Comparison of ENCODE assay signal across 10 cellular contexts in the genomic region with DNA sequence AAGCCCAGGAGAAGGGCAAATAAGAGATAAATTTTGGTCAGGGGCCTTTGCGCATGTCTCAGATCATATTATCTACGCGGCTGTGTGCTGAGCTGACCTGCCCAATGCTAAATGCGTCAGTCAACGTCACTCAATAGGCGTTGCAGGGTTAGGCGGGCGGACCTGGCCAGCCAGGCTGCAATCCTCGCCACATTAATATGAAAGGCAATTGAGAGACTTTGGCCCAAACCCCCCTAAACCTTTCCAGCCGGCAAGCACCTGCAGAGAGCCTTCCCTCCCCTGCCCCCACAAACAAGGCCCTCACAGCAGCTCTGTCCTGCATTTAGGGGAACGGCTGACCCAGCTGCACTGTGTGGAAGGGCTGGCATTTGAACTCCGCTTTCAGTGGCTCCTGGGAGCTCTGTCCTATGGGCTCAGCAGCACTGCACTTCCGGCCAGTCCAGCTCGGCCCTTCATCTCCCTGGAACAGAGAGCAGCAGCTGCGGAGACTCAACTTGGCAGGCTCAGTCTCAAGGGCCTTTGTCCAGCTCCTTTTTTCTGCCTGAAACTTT.
DNase-seq lines count a peak whose midpoint lies in the region; ATAC-seq and TF ChIP-seq lines count a peak whose summit lies in the region.
"Had no signal": no experiment of that assay in that cellular context is flagged by ENCODE, and none has a peak within 500 bp of the region (broad histone marks: within the 10 kb centered on the region; RNA-seq: fewer than 3 reads in every experiment).

No MANE protein-coding gene starts in this region.

- H3K4me1 ChIP-seq in right cardiac atrium (ENCODE audit: control insufficient read depth, insufficient read depth, low read length), result peaks cover 23% of the 10 kb centered on the region

- H3K4me3 ChIP-seq in AG04450 (ENCODE audit: low read depth, low read length) (no peak overlapping the region), astrocyte of the spinal cord (ENCODE audit: low read depth, low read length) (no peak overlapping the region), right cardiac atrium (ENCODE audit: low read length) (no peak overlapping the region)

- POLR2A ChIA-PET in AG04450 (lab: Yijun Ruan, JAX), result interaction anchor here (0.7 to 1.5 kb wide), 7 partner anchors 8 to 134 kb away, joined by 3 to 6 read pairs (median 3); partner anchors contain the start of gene AFAP1

- H3K9me3 ChIP-seq in AG04450 (ENCODE audit: control insufficient read depth, insufficient read depth, low read length), result peaks cover 17% of the 10 kb centered on the region
- H3K9me3 ChIP-seq in right cardiac atrium (ENCODE audit: control insufficient read depth, low read length), result no peaks in the 10 kb centered on the region

- WGBS in right cardiac atrium, result 40% methylated on average over 15 of the region's 15 CpGs

- CTCF ChIA-PET in AG04450 (lab: Charles Lee), result interaction anchor here (3.0 to 8.9 kb wide), 4 partner anchors 13 to 181 kb away, joined by 14 to 164 read pairs (median 48); partner anchors contain the start of gene AFAP1

- intact Hi-C loops in right cardiac atrium (cut with DNase I), result loop anchor here in 2 of 4 donors (5.0 to 10.0 kb wide), 3 partner anchors 36 to 129 kb away; partner anchors contain the start of gene AFAP1 (in 2 of the 2)

- no peak for DNase-seq in AG04450 (ENCODE audit: low read depth, low spot score)
- peak; percentile 68 for DNase-seq in astrocyte of the spinal cord (ENCODE audit: low read depth, low spot score)
- DNase-seq in right cardiac atrium, result peak; percentile 89 to 96 (median 93)
- peak; percentile 37 for DNase-seq in occipital lobe (lab: John Stamatoyannopoulos, UW)
- DNase-seq in NCI-H1105 (lab: John Stamatoyannopoulos, UW), result no peak
- no peak for DNase-seq in stimulated activated effector memory CD8-positive, alpha-beta T cell treated with anti-CD3 and anti-CD28 coated beads, Interleukin-12 subunit alpha, Interleukin-12 subunit beta, amount 100 ng/mL, for 72 hours (ENCODE audit: low spot score in 2 of 2)
- no peak for DNase-seq in DMS153 (lab: John Stamatoyannopoulos, UW)
- no peak for DNase-seq in stimulated activated CD4-positive, alpha-beta T cell treated with anti-CD3 and anti-CD28 coated beads, Interleukin-12 subunit alpha, Interleukin-12 subunit beta, amount 100 ng/mL, for 4 hours
- DNase-seq: NCI-H1694 had no signal

- H3K4me3 Mint-ChIP-seq in stimulated activated effector memory CD8-positive, alpha-beta T cell treated with anti-CD3 and anti-CD28 coated beads, Interleukin-12 subunit alpha, Interleukin-12 subunit beta, amount 100 ng/mL, for 72 hours, result no peak overlapping the region
- H3K4me3 Mint-ChIP-seq: B cell had no signal

- no peaks in the 10 kb centered on the region for H3K9me3 Mint-ChIP-seq in stimulated activated effector memory CD8-positive, alpha-beta T cell treated with anti-CD3 and anti-CD28 coated beads, Interleukin-12 subunit alpha, Interleukin-12 subunit beta, amount 100 ng/mL, for 72 hours

- peak; percentile 75 to 84 for ATAC-seq in right cardiac atrium
- ATAC-seq in stimulated activated effector memory CD8-positive, alpha-beta T cell treated with anti-CD3 and anti-CD28 coated beads, Interleukin-12 subunit alpha, Interleukin-12 subunit beta, amount 100 ng/mL, for 72 hours, result no peak

- H3K27me3 ChIP-seq in AG04450 (ENCODE audit: control insufficient read depth, insufficient read depth, low read length) (no peaks in the 10 kb centered on the region), right cardiac atrium (ENCODE audit: control insufficient read depth, insufficient read depth) (no peaks in the 10 kb centered on the region)

- H3K27ac Mint-ChIP-seq in stimulated activated effector memory CD8-positive, alpha-beta T cell treated with anti-CD3 and anti-CD28 coated beads, Interleukin-12 subunit alpha, Interleukin-12 subunit beta, amount 100 ng/mL, for 72 hours, result no peak overlapping the region
- H3K27ac Mint-ChIP-seq: B cell had no signal

- in situ Hi-C loops in astrocyte of the spinal cord (cut with HindIII; ENCODE audit: low sequenced_read_pairs), result no loop called here

- H3K36me3 Mint-ChIP-seq in stimulated activated effector memory CD8-positive, alpha-beta T cell treated with anti-CD3 and anti-CD28 coated beads, Interleukin-12 subunit alpha, Interleukin-12 subunit beta, amount 100 ng/mL, for 72 hours, result peaks cover 38% of the 10 kb centered on the region

- H3K4me1 Mint-ChIP-seq in stimulated activated effector memory CD8-positive, alpha-beta T cell treated with anti-CD3 and anti-CD28 coated beads, Interleukin-12 subunit alpha, Interleukin-12 subunit beta, amount 100 ng/mL, for 72 hours, result peaks cover 18% of the 10 kb centered on the region
- H3K4me1 Mint-ChIP-seq: B cell had no signal

- peak overlapping the region; percentile 92 for H3K27ac ChIP-seq in AG04450 (ENCODE audit: low read depth, low read length)
- peak overlapping the region; percentile 96 for H3K27ac ChIP-seq in right cardiac atrium (ENCODE audit: low read length)

- TF ChIP-seq CTCF in AG04450 (IDR thresholded peaks at IDR 0.05; ENCODE audit: low read depth, low read length), result no peak
- no peak for TF ChIP-seq CTCF in astrocyte of the spinal cord (IDR thresholded peaks at IDR 0.05; ENCODE audit: low read depth, low read length)

Comparison
In these comparisons a context has a peak if more than half of its experiments do, and no peak if none do; other contexts are left out.
1. DNase-seq: peak in astrocyte of the spinal cord (single experiment), right cardiac atrium (3 of 3) and occipital lobe (single experiment); none in AG04450 (single experiment), NCI-H1105 (single experiment), stimulated activated effector memory CD8-positive, alpha-beta T cell treated with anti-CD3 and anti-CD28 coated beads, Interleukin-12 subunit alpha, Interleukin-12 subunit beta, amount 100 ng/mL, for 72 hours (0 of 2), DMS153 (single experiment) and stimulated activated CD4-positive, alpha-beta T cell treated with anti-CD3 and anti-CD28 coated beads, Interleukin-12 subunit alpha, Interleukin-12 subunit beta, amount 100 ng/mL, for 4 hours (single experiment).